Comparison of ENCODE assay signal across 16 cellular contexts in genomic region chr9:37996050-37996811, GRCh38.
DNase-seq lines count a peak whose midpoint lies in the region; ATAC-seq and TF ChIP-seq lines count a peak whose summit lies in the region.
"Had no signal": no experiment of that assay in that cellular context is flagged by ENCODE, and none has a peak within 500 bp of the region (broad histone marks: within the 10 kb centered on the region; RNA-seq: fewer than 3 reads in every experiment).

No MANE protein-coding gene starts in this region.

- in situ Hi-C loops in gastrocnemius medialis (cut with MboI; ENCODE audit: low sequenced_read_pairs in 4 of 4) = no loop called here

- WGBS in upper lobe of left lung, 2 donors = 86 to 100% methylated on average over 1 to 5 of the region's 5 CpGs

- no peak overlapping the region for H2AFZ ChIP-seq in fibroblast of lung (ENCODE audit: low read length)
- H2AFZ ChIP-seq: GM23248 had no signal

- H3K27ac ChIP-seq in fibroblast of lung (ENCODE audit: insufficient read depth, low read length) (peak overlapping the region; percentile 90), gastrocnemius medialis (peak overlapping the region in 3 of 4 donors; percentile 76 to 88 (median 81)), upper lobe of left lung (peak overlapping the region in 2 of 4 donors; percentile 12 to 60)

- H3K9me3 Mint-ChIP-seq in CD14-positive monocyte = no peaks in the 10 kb centered on the region
- H3K9me3 Mint-ChIP-seq: activated T-cell treated with anti-CD3 and anti-CD28 coated beads, Interleukin-2, amount 50 U/mL, for 24 hours; CD4-positive, alpha-beta T cell; memory B cell had no signal

- intact Hi-C loops in CD14-positive monocyte (cut with micrococcal nuclease) (no loop called here), gastrocnemius medialis (cut with DNase I; ENCODE audit: low total_unique reads) (no loop called here)

- no peak for TF ChIP-seq CTCF in CD14-positive monocyte (IDR thresholded peaks at IDR 0.05)
- TF ChIP-seq CTCF in fibroblast of lung (conservative IDR thresholded peaks at IDR 0.05 in 1 of 2, IDR thresholded peaks at IDR 0.05 in 1 of 2; ENCODE audit: low read depth in 1 of 2, low read length in 2 of 2) = no peak
- no peak for TF ChIP-seq CTCF in gastrocnemius medialis (IDR thresholded peaks at IDR 0.05 in 4 of 5, conservative IDR thresholded peaks at IDR 0.05 in 1 of 5)
- TF ChIP-seq CTCF in upper lobe of left lung (IDR thresholded peaks at IDR 0.05) = no peak

- no peak for ATAC-seq in gastrocnemius medialis
- ATAC-seq in GM21619 (IDR thresholded peaks at IDR 0.05; ENCODE audit: unreplicated experiment) = no peak
- ATAC-seq in upper lobe of left lung (ENCODE audit: low FRiP score in 2 of 2) = no peak

- no peak overlapping the region for H3K4me3 Mint-ChIP-seq in CD14-positive monocyte
- H3K4me3 Mint-ChIP-seq: activated T-cell treated with anti-CD3 and anti-CD28 coated beads, Interleukin-2, amount 50 U/mL, for 24 hours; CD4-positive, alpha-beta T cell; memory B cell had no signal

- peak overlapping the region; percentile 68 to 99 (median 98) for H3K27ac Mint-ChIP-seq in CD14-positive monocyte
- H3K27ac Mint-ChIP-seq: CD4-positive, alpha-beta T cell; memory B cell had no signal

- H3K79me2 ChIP-seq in fibroblast of lung (ENCODE audit: control insufficient read depth, insufficient read depth, low read length) = peaks cover 46% of the 10 kb centered on the region

- H3K4me1 ChIP-seq in fibroblast of lung (ENCODE audit: control insufficient read depth, extremely low read depth, insufficient read depth, low read length) (peaks cover 38% of the 10 kb centered on the region), gastrocnemius medialis (peaks cover 19 to 27% of the 10 kb centered on the region in 2 donors), upper lobe of left lung (peaks cover 30 to 50% (median 44%) of the 10 kb centered on the region in 4 donors)

- H3K4me3 ChIP-seq in fibroblast of lung (replicated peaks in 1 of 4; ENCODE audit: control extremely low read depth in 1 of 4, insufficient read depth in 1 of 4, low read depth in 3 of 4, low read length in 4 of 4) (no peak overlapping the region), gastrocnemius medialis (no peak overlapping the region), upper lobe of left lung (no peak overlapping the region)

- no peaks in the 10 kb centered on the region for H4K20me1 ChIP-seq in fibroblast of lung (ENCODE audit: control insufficient read depth, extremely low read depth, insufficient read depth, low read length)

- H3K4me1 Mint-ChIP-seq in CD14-positive monocyte = peaks cover 75% of the 10 kb centered on the region

- H3K27me3 ChIP-seq in fibroblast of lung (ENCODE audit: control insufficient read depth, insufficient read depth, low read length) (no peaks in the 10 kb centered on the region), gastrocnemius medialis (no peaks in the 10 kb centered on the region), upper lobe of left lung (no peaks in the 10 kb centered on the region)

- no peak overlapping the region for H3K9ac ChIP-seq in fibroblast of lung (ENCODE audit: insufficient read depth, low read length)

- no peak overlapping the region for H3K4me2 ChIP-seq in fibroblast of lung (ENCODE audit: extremely low read depth, insufficient read depth, low read length)

- peaks cover 0 to 6% of the 10 kb centered on the region in 2 donors for H3K36me3 Mint-ChIP-seq in CD14-positive monocyte
- H3K36me3 Mint-ChIP-seq: memory B cell had no signal

- no peak for TF ChIP-seq POLR2A in gastrocnemius medialis (IDR thresholded peaks at IDR 0.05)
- no peak for TF ChIP-seq POLR2A in upper lobe of left lung (IDR thresholded peaks at IDR 0.05)

- H3K27me3 Mint-ChIP-seq in CD14-positive monocyte (ENCODE audit: low read depth in 3 of 3) = peaks cover 0 to 1% (median 0%) of the 10 kb centered on the region in 3 donors
- H3K27me3 Mint-ChIP-seq: CD4-positive, alpha-beta T cell had no signal

- no peak for DNase-seq in CD14-positive monocyte (ENCODE audit: low spot score)
- peak; percentile 22 for DNase-seq in OCI-M1 (lab: John Stamatoyannopoulos, UW)
- DNase-seq in fibroblast of lung (ENCODE audit: low read depth in 2 of 2) = no peak
- no peak for DNase-seq in gastrocnemius medialis
- no peak for DNase-seq in stimulated activated CD8-positive, alpha-beta memory T cell treated with anti-CD3 and anti-CD28 coated beads, Interleukin-4, amount 100 ng/mL, for 48 hours
- DNase-seq in upper lobe of left lung = no peak
- DNase-seq: activated CD4-positive, alpha-beta T cell treated with anti-CD3 and anti-CD28 coated beads for 48 hours; activated T-cell treated with anti-CD3 and anti-CD28 coated beads, Interleukin-2, amount 50 U/mL, for 24 hours; CD4-positive, alpha-beta T cell; cortex of kidney; GM23248; NCI-H345; PC-3; T-helper 2 cell had no signal

- H3K9me3 ChIP-seq in fibroblast of lung (ENCODE audit: control insufficient read depth, insufficient read depth, low read depth, low read length) (no peaks in the 10 kb centered on the region), gastrocnemius medialis (no peaks in the 10 kb centered on the region), upper lobe of left lung (no peaks in the 10 kb centered on the region)

- H3K36me3 ChIP-seq in fibroblast of lung (ENCODE audit: control insufficient read depth, insufficient read depth, low read length) (no peaks in the 10 kb centered on the region), gastrocnemius medialis (no peaks in the 10 kb centered on the region), upper lobe of left lung (no peaks in the 10 kb centered on the region)

- no peak for TF ChIP-seq EP300 in upper lobe of left lung (IDR thresholded peaks at IDR 0.05)
